In genomic region chr20:59721386-59721785, GRCh38 we compare ENCODE assay signal across 22 cellular contexts.
"Had no signal": no experiment of that assay in that cellular context is flagged by ENCODE, and none has a peak within 500 bp of the region (broad histone marks: within the 10 kb centered on the region; RNA-seq: fewer than 3 reads in every experiment).

No MANE protein-coding gene starts in this region.

- H3K4me3 Mint-ChIP-seq: activated CD4-positive, alpha-beta T cell treated with anti-CD3 and anti-CD28 coated beads for 36 hours; activated CD8-positive, alpha-beta T cell treated with anti-CD3 and anti-CD28 coated beads for 36 hours; activated naive CD4-positive, alpha-beta T cell treated with anti-CD3 and anti-CD28 coated beads, Interleukin-2, amount 50 U/mL, for 24 hours; activated T-cell treated with anti-CD3 and anti-CD28 coated beads, Interleukin-2, amount 50 U/mL, for 24 hours; activated T-helper 1 cell treated with anti-CD3 and anti-CD28 coated beads, Interleukin-12 subunit alpha, Interleukin-12 subunit beta, Interleukin-2, Interleukin-4 antibody, amounts not matched to agents 30 ng/mL and 10 ng/mL and 1 ng/mL, durations not matched to agents 14 hours and 24 hours and 36 hours; central memory CD8-positive, alpha-beta T cell had no signal

- H3K4me3 ChIP-seq: ascending aorta, body of pancreas, MG63, PC-9, SJCRH30 had no signal

- H3K27ac ChIP-seq: ascending aorta, body of pancreas, PC-9, SJCRH30, WERI-Rb-1 had no signal

- H3K9me3 ChIP-seq: ascending aorta, body of pancreas, MG63, SJCRH30, SK-N-SH had no signal

- H2AFZ ChIP-seq: PC-9 had no signal

- H3K4me1 Mint-ChIP-seq: activated CD4-positive, alpha-beta T cell treated with anti-CD3 and anti-CD28 coated beads for 36 hours; activated naive CD4-positive, alpha-beta T cell treated with anti-CD3 and anti-CD28 coated beads, Interleukin-2, amount 50 U/mL, for 24 hours; central memory CD8-positive, alpha-beta T cell had no signal

- ATAC-seq: activated CD4-positive, alpha-beta T cell treated with anti-CD3 and anti-CD28 coated beads for 36 hours; activated CD8-positive, alpha-beta T cell treated with anti-CD3 and anti-CD28 coated beads for 36 hours; body of pancreas had no signal

- H3K4me1 ChIP-seq: ascending aorta, body of pancreas, SJCRH30 had no signal

- H3K4me2 ChIP-seq: PC-9, SK-N-SH had no signal

- H3K27me3 ChIP-seq: ascending aorta, body of pancreas, MG63 had no signal

- H3K27ac Mint-ChIP-seq: activated CD4-positive, alpha-beta T cell treated with anti-CD3 and anti-CD28 coated beads for 36 hours; activated CD8-positive, alpha-beta T cell treated with anti-CD3 and anti-CD28 coated beads for 36 hours; activated naive CD4-positive, alpha-beta T cell treated with anti-CD3 and anti-CD28 coated beads, Interleukin-2, amount 50 U/mL, for 24 hours; activated T-cell treated with anti-CD3 and anti-CD28 coated beads, Interleukin-2, amount 50 U/mL, for 24 hours; activated T-helper 1 cell treated with anti-CD3 and anti-CD28 coated beads, Interleukin-12 subunit alpha, Interleukin-12 subunit beta, Interleukin-2, Interleukin-4 antibody, amounts not matched to agents 30 ng/mL and 10 ng/mL and 1 ng/mL, durations not matched to agents 14 hours and 24 hours and 36 hours had no signal

- DNase-seq: activated CD4-positive, alpha-beta T cell treated with anti-CD3 and anti-CD28 coated beads for 36 hours; activated CD8-positive, alpha-beta T cell treated with anti-CD3 and anti-CD28 coated beads for 36 hours; activated effector memory CD4-positive, alpha-beta T cell treated with Interleukin-2 at 50 U/mL for 16 hours; activated naive CD4-positive, alpha-beta T cell; activated T-cell treated with anti-CD3 and anti-CD28 coated beads, Interleukin-2, amount 50 U/mL, for 24 hours; body of pancreas; MG63; NCI-H1092 treated with DMSO at 0.1 percent for 48 hours; NCI-H1436; NCI-H1694 treated with DMSO at 0.1 percent for 48 hours; NCI-H2081; NCI-H446; NCI-H524; PC-9; SJCRH30; SK-N-SH; T-helper 1 cell; WERI-Rb-1 had no signal

- H3K36me3 Mint-ChIP-seq: activated naive CD4-positive, alpha-beta T cell treated with anti-CD3 and anti-CD28 coated beads, Interleukin-2, amount 50 U/mL, for 24 hours had no signal

- H3K9me2 ChIP-seq: SK-N-SH had no signal

- H3K36me3 ChIP-seq: ascending aorta, MG63, SJCRH30, WERI-Rb-1 had no signal

- H3K9ac ChIP-seq: SK-N-SH had no signal

- H3K9me3 Mint-ChIP-seq: activated CD8-positive, alpha-beta T cell treated with anti-CD3 and anti-CD28 coated beads for 36 hours; activated naive CD4-positive, alpha-beta T cell treated with anti-CD3 and anti-CD28 coated beads, Interleukin-2, amount 50 U/mL, for 24 hours; activated T-cell treated with anti-CD3 and anti-CD28 coated beads, Interleukin-2, amount 50 U/mL, for 24 hours; activated T-helper 1 cell treated with anti-CD3 and anti-CD28 coated beads, Interleukin-12 subunit alpha, Interleukin-12 subunit beta, Interleukin-2, Interleukin-4 antibody, amounts not matched to agents 30 ng/mL and 10 ng/mL and 1 ng/mL, durations not matched to agents 14 hours and 24 hours and 36 hours; central memory CD8-positive, alpha-beta T cell had no signal
